12 cellular contexts compared by ENCODE assay signal in the genomic region with DNA sequence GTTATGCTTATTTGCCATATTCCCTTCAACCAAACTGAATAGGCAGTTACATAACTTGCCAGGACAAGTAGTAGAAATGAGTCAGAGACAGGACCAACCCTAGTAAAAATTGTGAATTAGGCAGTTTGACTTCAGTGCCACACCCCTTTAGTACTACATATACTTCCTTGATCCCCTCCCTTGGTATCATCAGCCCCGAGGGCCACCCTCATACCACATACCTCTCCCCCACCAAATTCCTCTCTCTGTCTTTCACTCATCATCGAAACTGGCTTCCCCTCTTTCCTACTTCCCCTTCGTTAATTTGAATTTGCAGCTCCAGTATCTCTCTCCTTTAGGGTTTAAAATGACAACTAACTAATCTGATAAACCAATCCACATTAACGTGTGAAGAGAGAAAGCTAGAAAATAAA. TPM values are rescaled to one million over a fixed set of nuclear protein-coding genes. Genes with fewer than 3 reads are reported as not detected.
DNase-seq lines count a peak whose midpoint lies in the region; ATAC-seq, FAIRE-seq and TF ChIP-seq lines count a peak whose summit lies in the region.
"Had no signal": no experiment of that assay in that cellular context is flagged by ENCODE, and none has a peak within 500 bp of the region (broad histone marks: within the 10 kb centered on the region; RNA-seq: fewer than 3 reads in every experiment).

No MANE protein-coding gene starts in this region.

- H3K9me3 Mint-ChIP-seq in neural progenitor cell: peaks cover 2% of the 10 kb centered on the region
- H3K9me3 Mint-ChIP-seq: activated naive CD4-positive, alpha-beta T cell treated with anti-CD3 and anti-CD28 coated beads, Interleukin-2, amount 10 ng/mL, durations not matched to agents 7 days and 5 days had no signal

- no peak overlapping the region for H3K4ac ChIP-seq in H1 (replicated peaks; ENCODE audit: insufficient read length, low read depth, low read length)

- H3K36me3 Mint-ChIP-seq in neural progenitor cell: peaks cover 22% of the 10 kb centered on the region
- H3K36me3 Mint-ChIP-seq: activated naive CD4-positive, alpha-beta T cell treated with anti-CD3 and anti-CD28 coated beads, Interleukin-2, amount 10 ng/mL, durations not matched to agents 7 days and 5 days had no signal

- 72% methylated on average over 4 of the region's 4 CpGs; no CpG with 5 or more reads in 1 of the 2 experiments for WGBS in H1 (ENCODE audit: extremely low coverage in 1 of 2, insufficient coverage in 1 of 2, insufficient read length in 1 of 2, insufficient replicate concordance in 2 of 2, low coverage in 1 of 2, low lambda C conversion rate in 2 of 2, missing lambda C conversion rate in 1 of 2), 2 experiments

- H3K14ac ChIP-seq in H1 (ENCODE audit: insufficient read length): no peak overlapping the region

- H2AK5ac ChIP-seq in H1 (ENCODE audit: low read depth, low read length): no peak overlapping the region

- H3K27me3 ChIP-seq in H1 (replicated peaks in 1 of 4; ENCODE audit: control insufficient read depth in 3 of 4, extremely low read depth in 1 of 4, insufficient read depth in 3 of 4, low read length in 3 of 4) (no peaks in the 10 kb centered on the region), neural progenitor cell (no peaks in the 10 kb centered on the region)
- H3K27me3 ChIP-seq: BE2C had no signal

- peak; percentile 14 for DNase-seq in EL
- peak; percentile 71 for DNase-seq in MV-4-11 (lab: John Stamatoyannopoulos, UW)
- DNase-seq in H1 (ENCODE audit: low read depth in 1 of 2, low spot score in 2 of 2): no peak
- no peak for DNase-seq in mucosa of descending colon
- DNase-seq in stimulated activated CD4-positive, alpha-beta T cell treated with anti-CD3 and anti-CD28 coated beads, Interleukin-2, amount 100 ng/mL, for 48 hours: no peak
- no peak for DNase-seq in neural progenitor cell (ENCODE audit: low spot score)
- DNase-seq: activated naive CD4-positive, alpha-beta T cell treated with anti-CD3 and anti-CD28 coated beads, Interleukin-2, amount 10 ng/mL, durations not matched to agents 7 days and 5 days; BE2C; KG1 had no signal

- no peak overlapping the region for H2BK15ac ChIP-seq in H1 (ENCODE audit: low read length)

- H3K36me3 ChIP-seq in H1 (ENCODE audit: control insufficient read depth in 2 of 4, insufficient read depth in 4 of 4, low read length in 3 of 4) (no peaks in the 10 kb centered on the region), mucosa of descending colon (ENCODE audit: low read depth) (no peaks in the 10 kb centered on the region), neural progenitor cell (peaks cover 6% of the 10 kb centered on the region)
- H3K36me3 ChIP-seq: BE2C had no signal

- no peak overlapping the region for H3K23ac ChIP-seq in H1 (ENCODE audit: insufficient read length)

- TF ChIP-seq EP300 in H1 (IDR thresholded peaks at IDR 0.05; ENCODE audit: borderline replicate concordance in 1 of 2, low read depth in 2 of 2, low read length in 2 of 2): no peak

- H3K56ac ChIP-seq in H1 (replicated peaks; ENCODE audit: insufficient read length, low read depth, low read length): no peak overlapping the region

- H3K18ac ChIP-seq in H1 (ENCODE audit: extremely low read depth, low read length): no peak overlapping the region

- FAIRE-seq in H1 (lab: Jason Lieb, UNC): no peak

- no peak overlapping the region for H3K27ac Mint-ChIP-seq in neural progenitor cell
- H3K27ac Mint-ChIP-seq: activated naive CD4-positive, alpha-beta T cell treated with anti-CD3 and anti-CD28 coated beads, Interleukin-2, amount 10 ng/mL, durations not matched to agents 7 days and 5 days had no signal

- H3K4me3 Mint-ChIP-seq in neural progenitor cell: no peak overlapping the region
- H3K4me3 Mint-ChIP-seq: activated naive CD4-positive, alpha-beta T cell treated with anti-CD3 and anti-CD28 coated beads, Interleukin-2, amount 10 ng/mL, durations not matched to agents 7 days and 5 days had no signal

- no peak overlapping the region for H4K91ac ChIP-seq in H1 (replicated peaks; ENCODE audit: insufficient read length, low read length)

- H3K27ac ChIP-seq in H1 (ENCODE audit: low read depth, low read length) (no peak overlapping the region), neural progenitor cell (no peak overlapping the region)

- H3K9ac ChIP-seq in H1 (replicated peaks in 1 of 4; ENCODE audit: extremely low read depth in 1 of 4, low read depth in 3 of 4, low read length in 3 of 4) (no peak overlapping the region), neural progenitor cell (no peak overlapping the region)

- intact Hi-C loops in mucosa of descending colon (cut with DNase I, micrococcal nuclease): no loop called here

- H4K5ac ChIP-seq in H1 (ENCODE audit: insufficient read length, low read depth, low read length): no peak overlapping the region

- H4K8ac ChIP-seq in H1 (ENCODE audit: extremely low read depth, insufficient read depth, low read length): no peak overlapping the region

- no peak overlapping the region for H3K4me2 ChIP-seq in H1 (ENCODE audit: insufficient read depth in 1 of 2, low read depth in 2 of 2, low read length in 2 of 2)
- H3K4me2 ChIP-seq in neural progenitor cell: no peak overlapping the region

- H3K79me1 ChIP-seq in H1 (ENCODE audit: low read depth, low read length): no peaks in the 10 kb centered on the region

- H3K9me3 ChIP-seq in H1 (ENCODE audit: insufficient read depth in 2 of 2, low read depth in 1 of 2, low read length in 1 of 2) (no peaks in the 10 kb centered on the region), mucosa of descending colon (no peaks in the 10 kb centered on the region), neural progenitor cell (ENCODE audit: low read depth) (no peaks in the 10 kb centered on the region)
- H3K9me3 ChIP-seq: BE2C had no signal

- no peak for TF ChIP-seq CTCF in H1 (IDR thresholded peaks at IDR 0.05; ENCODE audit: control extremely low read depth in 1 of 3, insufficient read depth in 1 of 3, low read depth in 1 of 3, low read length in 3 of 3)
- no peak for TF ChIP-seq CTCF in mucosa of descending colon (IDR thresholded peaks at IDR 0.05)
- TF ChIP-seq CTCF in neural progenitor cell (IDR thresholded peaks at IDR 0.05): no peak

- H3K23me2 ChIP-seq in H1 (ENCODE audit: low read depth, low read length): no peaks in the 10 kb centered on the region

- H3K4me1 ChIP-seq in H1 (replicated peaks in 1 of 4; ENCODE audit: control insufficient read depth in 3 of 4, insufficient read depth in 4 of 4, low read length in 3 of 4) (peaks cover 0 to 2% (median 0%) of the 10 kb centered on the region in 4 experiments; a peak in 1 of 7 replicates), mucosa of descending colon (ENCODE audit: low read depth) (no peaks in the 10 kb centered on the region), neural progenitor cell (peaks cover 24% of the 10 kb centered on the region)

- H3K4me3 ChIP-seq in H1 (ENCODE audit: extremely low read depth in 1 of 4, insufficient read depth in 2 of 4, low read depth in 3 of 4, low read length in 4 of 4) (no peak overlapping the region), mucosa of descending colon (no peak overlapping the region), neural progenitor cell (no peak overlapping the region)

- no peak overlapping the region for H2BK120ac ChIP-seq in H1 (replicated peaks; ENCODE audit: low read depth, low read length)

- H2AFZ ChIP-seq in H1 (ENCODE audit: low read length) (no peak overlapping the region), neural progenitor cell (replicated peaks) (no peak overlapping the region)

- TF ChIP-seq POLR2A in H1 (IDR thresholded peaks at IDR 0.05; ENCODE audit: control extremely low read depth in 1 of 2, low read depth in 2 of 2, low read length in 2 of 2): no peak

- peaks cover 7% of the 10 kb centered on the region for H3F3A ChIP-seq in neural progenitor cell (ENCODE audit: low read depth)

- H4K20me1 ChIP-seq in H1 (replicated peaks in 1 of 2; ENCODE audit: control insufficient read depth in 1 of 2, insufficient read depth in 2 of 2, low read length in 2 of 2): peaks cover 0 to 2% of the 10 kb centered on the region in 2 experiments
- no peaks in the 10 kb centered on the region for H4K20me1 ChIP-seq in neural progenitor cell (ENCODE audit: low read depth)

- no peaks in the 10 kb centered on the region for H3K27me3 Mint-ChIP-seq in neural progenitor cell (ENCODE audit: insufficient read depth, low read depth)

- no peak overlapping the region for H2BK5ac ChIP-seq in H1 (ENCODE audit: low read depth, low read length)

- POLR2A ChIA-PET in H1 (lab: Charles Lee; ENCODE audit: partially characterized antibody): interaction anchor here (0.7 kb wide), 1 partner anchor 579 kb away, joined by 3 read pairs; no protein-coding TSS in a partner anchor

- TF ChIP-seq RAD21 in H1 (IDR thresholded peaks at IDR 0.05 in 1 of 2, conservative IDR thresholded peaks at IDR 0.05 in 1 of 2; ENCODE audit: low read depth in 2 of 2, low read length in 2 of 2): no peak

- H2BK12ac ChIP-seq in H1 (ENCODE audit: low read depth, low read length): no peak overlapping the region

- ATAC-seq in mucosa of descending colon (peak; percentile 69), SK-N-SH treated with all-trans-retinoic acid at 6 μM for 48 hours (no peak), HG03097 (IDR thresholded peaks at IDR 0.05; ENCODE audit: low FRiP score, unreplicated experiment) (no peak)
- ATAC-seq: activated CD4-positive, CD25-positive, alpha-beta regulatory T cell treated with anti-CD3 and anti-CD28 coated beads, Interleukin-2, amount 50 U/mL, for 24 hours had no signal

- peaks cover 7% of the 10 kb centered on the region for H3K4me1 Mint-ChIP-seq in neural progenitor cell
- H3K4me1 Mint-ChIP-seq: activated naive CD4-positive, alpha-beta T cell treated with anti-CD3 and anti-CD28 coated beads, Interleukin-2, amount 10 ng/mL, durations not matched to agents 7 days and 5 days had no signal

- no peak overlapping the region for H2BK20ac ChIP-seq in H1 (ENCODE audit: low read length)

- H3K79me2 ChIP-seq in H1 (ENCODE audit: control insufficient read depth in 1 of 2, insufficient read depth in 2 of 2, low read length in 2 of 2) (no peaks in the 10 kb centered on the region), neural progenitor cell (ENCODE audit: low read depth) (peaks cover 22% of the 10 kb centered on the region)

- CTCF ChIA-PET in H1 (lab: Charles Lee; ENCODE audit: partially characterized antibody): interaction anchor here (0.8 to 1.5 kb wide), 3 partner anchors 10 to 90 kb away, joined by 3 to 4 read pairs (median 3); no protein-coding TSS in a partner anchor

TF ChIP-seq in SK-N-SH treated with all-trans-retinoic acid at 6 μM for 48 hours, 23 proteins besides CTCF, POLR2A, EP300 and RAD21 (continues in another document):
- TF ChIP-seq CSDC2 (CRISPR knock-in tag; IDR thresholded peaks at IDR 0.05): no peak

RNA-seq across cellular contexts. Expression of a gene that starts 7.9 kb away (rescaled TPM):
- 54.3 and 57.9 TPM in 2 replicates for total RNA-seq in H1 (2021; fragmentation: NEBNext Ultra II Directional; extraction: Animal tissue kit (Norgen Biotek cat#: 25700))
- 11.5 and 12.7 TPM in 2 replicates for polyA plus RNA-seq in H1 (2011; rRNA removed)
- 16.8 TPM for polyA plus RNA-seq in H1 (2011; cell fraction: cytosol; rRNA removed)
- 13.2 TPM for polyA plus RNA-seq in H1 (2011; cell fraction: nucleus; rRNA removed)
- polyA plus RNA-seq in H1 (2012, experiment 1 of 2): 22.7 to 54.1 TPM (median 30.1 TPM) in 4 replicates
- 1.4 TPM for polyA plus RNA-seq in H1 (2012, experiment 2 of 2)
- polyA plus RNA-seq in H1 (2013, experiment 1 of 2): 22.4 TPM
- 22.6 TPM for polyA plus RNA-seq in H1 (2013, experiment 2 of 2)
- polyA minus RNA-seq in H1 (2011; rRNA and poly(A)+ RNA removed): 46.5 and 58.1 TPM in 2 replicates
- polyA minus RNA-seq in H1 (2011; cell fraction: cytosol; rRNA and poly(A)+ RNA removed): 37.4 TPM
- polyA minus RNA-seq in H1 (2011; cell fraction: nucleus; rRNA and poly(A)+ RNA removed): 98.7 TPM
- 10 to 100 TPM in 1 of 3 donors, 1 to 10 TPM in 2; 2.9 to 15.6 (median 3.7) TPM for total RNA-seq in mucosa of descending colon
- total RNA-seq in neural progenitor cell (ENCODE audit: low replicate concordance): 183 and 244 TPM in 2 replicates

Comparison
In these comparisons a context has a peak if more than half of its experiments do, and no peak if none do; other contexts are left out.
1. DNase-seq: peak in EL (single experiment) and MV-4-11 (single experiment); none in H1 (0 of 2), mucosa of descending colon (0 of 3), stimulated activated CD4-positive, alpha-beta T cell treated with anti-CD3 and anti-CD28 coated beads, Interleukin-2, amount 100 ng/mL, for 48 hours (0 of 2) and neural progenitor cell (single experiment).